ENCODE assay signal across 8 cellular contexts in genomic region chr13:42377640-42378382, GRCh38.
DNase-seq lines count a peak whose midpoint lies in the region; ATAC-seq and TF ChIP-seq lines count a peak whose summit lies in the region.
"Had no signal": no experiment of that assay in that cellular context is flagged by ENCODE, and none has a peak within 500 bp of the region (broad histone marks: within the 10 kb centered on the region; RNA-seq: fewer than 3 reads in every experiment).

No MANE protein-coding gene starts in this region.

- peak; percentile 35 for TF ChIP-seq POLR2A in GM18951 (IDR thresholded peaks at IDR 0.05; ENCODE audit: extremely low read depth, insufficient read depth, insufficient read length)

- intact Hi-C loops in dorsolateral prefrontal cortex (cut with DNase I), result no loop called here

- DNase-seq in NCI-H1436 treated with DMSO at 0.1 percent for 48 hours (lab: John Stamatoyannopoulos, UW) (peak; percentile 44), germinal center (ENCODE audit: low spot score) (peak; percentile 76), midbrain (lab: John Stamatoyannopoulos, UW) (no peak), dorsolateral prefrontal cortex (no peak), foreskin melanocyte (no peak)

- H3K4me3 ChIP-seq in dorsolateral prefrontal cortex, result no peak overlapping the region
- H3K4me3 ChIP-seq: SK-N-MC had no signal

- peaks cover 0 to 5% (median 0%) of the 10 kb centered on the region in 45 donors for H3K27me3 ChIP-seq in dorsolateral prefrontal cortex

- TF ChIP-seq CTCF in dorsolateral prefrontal cortex (IDR thresholded peaks at IDR 0.05 in 54 of 56, conservative IDR thresholded peaks at IDR 0.05 in 2 of 56; ENCODE audit: low read depth in 1 of 56, partially characterized antibody in 56 of 56), result no peak

- H3K27ac ChIP-seq in dorsolateral prefrontal cortex, result no peak overlapping the region
- H3K27ac ChIP-seq: SK-N-MC had no signal

- in situ Hi-C loops in GM18951 (cut with MboI; ENCODE audit: low sequenced_read_pairs, unreplicated experiment), result no loop called here

- ATAC-seq in HG02759 (IDR thresholded peaks at IDR 0.05; ENCODE audit: unreplicated experiment), result peak; percentile 81

Comparison
In these comparisons a context has a peak if more than half of its experiments do, and no peak if none do; other contexts are left out.
1. DNase-seq: peak in NCI-H1436 treated with DMSO at 0.1 percent for 48 hours (single experiment) and germinal center (single experiment); none in midbrain (single experiment), dorsolateral prefrontal cortex (0 of 10) and foreskin melanocyte (single experiment).